Comparison of ENCODE assay signal across 8 cellular contexts in genomic region chr15:75637245-75638009, GRCh38. TPM values are rescaled to one million over a fixed set of nuclear protein-coding genes. Genes with fewer than 3 reads are reported as not detected.
A peak's percentile ranks its signal among the peaks of the same experiment; 100 is the strongest.
DNase-seq lines count a peak whose midpoint lies in the region; ATAC-seq and TF ChIP-seq lines count a peak whose summit lies in the region.
"Had no signal": no experiment of that assay in that cellular context is flagged by ENCODE, and none has a peak within 500 bp of the region (broad histone marks: within the 10 kb centered on the region; RNA-seq: fewer than 3 reads in every experiment).

No MANE protein-coding gene starts in this region.

- POLR2A ChIA-PET in PC-9 (lab: Charles Lee; ENCODE audit: unreplicated experiment) = no interaction called here

- no TSS peak for BruUV-seq in PC-9 (replicated peaks; lab: Mats Ljungman, UMichigan)

- CTCF ChIA-PET in PC-9 (lab: Charles Lee) = interaction anchor here (0.6 to 0.9 kb wide), 3 partner anchors 10 to 104 kb away, joined by 4 to 7 read pairs (median 6); partner anchors contain the start of gene SNX33

- H3F3A ChIP-seq in PC-9 (ENCODE audit: insufficient read depth, low read depth) = peaks cover 23% of the 10 kb centered on the region
- H3F3A ChIP-seq in smooth muscle cell (ENCODE audit: low read depth) = peaks cover 9% of the 10 kb centered on the region

- H3K4me2 ChIP-seq in PC-9 = peak overlapping the region; percentile 83
- peak overlapping the region; percentile 89 for H3K4me2 ChIP-seq in fibroblast of lung (ENCODE audit: extremely low read depth, insufficient read depth, low read length)
- H3K4me2 ChIP-seq in smooth muscle cell = peak overlapping the region; percentile 85

- H2AFZ ChIP-seq in PC-9 (no peak overlapping the region), fibroblast of lung (ENCODE audit: low read length) (no peak overlapping the region), smooth muscle cell (ENCODE audit: low read depth) (no peak overlapping the region)

- H3K27me3 ChIP-seq in PC-9 (ENCODE audit: insufficient read depth, low read depth) (no peaks in the 10 kb centered on the region), fibroblast of lung (ENCODE audit: control insufficient read depth, insufficient read depth, low read length) (no peaks in the 10 kb centered on the region), smooth muscle cell (ENCODE audit: low read depth) (no peaks in the 10 kb centered on the region)

- H3K4me3 ChIP-seq in GM12865 (ENCODE audit: low read depth, low read length) = peak overlapping the region; percentile 1; the same call in 1 of the 2 replicates
- H3K4me3 ChIP-seq in PC-9 = peak overlapping the region; percentile 88; the same call in 1 of the 2 replicates
- H3K4me3 ChIP-seq in fibroblast of lung (replicated peaks in 1 of 4; ENCODE audit: control extremely low read depth in 1 of 4, insufficient read depth in 1 of 4, low read depth in 3 of 4, low read length in 4 of 4) = peak overlapping the region in 3 of 4 experiments; percentile 32 to 97 (median 92)
- peak overlapping the region; percentile 65 for H3K4me3 ChIP-seq in smooth muscle cell
- H3K4me3 ChIP-seq: lung had no signal

- H3K36me3 ChIP-seq in PC-9 (ENCODE audit: low read depth) (no peaks in the 10 kb centered on the region; the same call in 1 of the 2 replicates), fibroblast of lung (ENCODE audit: control insufficient read depth, insufficient read depth, low read length) (no peaks in the 10 kb centered on the region), smooth muscle cell (ENCODE audit: low read depth) (no peaks in the 10 kb centered on the region)

- peaks cover 38% of the 10 kb centered on the region for H3K4me1 ChIP-seq in PC-9 (replicated peaks; ENCODE audit: insufficient read depth)
- H3K4me1 ChIP-seq in fibroblast of lung (ENCODE audit: control insufficient read depth, extremely low read depth, insufficient read depth, low read length) = peaks cover 3% of the 10 kb centered on the region
- peaks cover 7% of the 10 kb centered on the region for H3K4me1 ChIP-seq in smooth muscle cell (ENCODE audit: low read depth)

- H3K27ac ChIP-seq in PC-9 = no peak overlapping the region
- H3K27ac ChIP-seq in fibroblast of lung (ENCODE audit: insufficient read depth, low read length) = no peak overlapping the region
- no peak overlapping the region for H3K27ac ChIP-seq in smooth muscle cell (ENCODE audit: low read depth)

- H4K20me1 ChIP-seq in PC-9 (ENCODE audit: insufficient read depth) = peaks cover 8% of the 10 kb centered on the region
- H4K20me1 ChIP-seq in fibroblast of lung (ENCODE audit: control insufficient read depth, extremely low read depth, insufficient read depth, low read length) = no peaks in the 10 kb centered on the region
- H4K20me1 ChIP-seq in smooth muscle cell (ENCODE audit: low read depth) = peaks cover 23% of the 10 kb centered on the region

- H3K9ac ChIP-seq in fibroblast of lung (ENCODE audit: insufficient read depth, low read length) = no peak overlapping the region
- no peak overlapping the region for H3K9ac ChIP-seq in smooth muscle cell (ENCODE audit: low read depth)

- TF ChIP-seq CTCF in GM12865 (IDR thresholded peaks at IDR 0.05; ENCODE audit: insufficient read depth, low read depth, low read length, missing control alignments) (no peak), PC-9 (conservative IDR thresholded peaks at IDR 0.05) (no peak), fibroblast of lung (conservative IDR thresholded peaks at IDR 0.05 in 1 of 2, IDR thresholded peaks at IDR 0.05 in 1 of 2; ENCODE audit: low read depth in 1 of 2, low read length in 2 of 2) (no peak), smooth muscle cell (IDR thresholded peaks at IDR 0.05; ENCODE audit: borderline replicate concordance, insufficient read depth, poor library complexity, severe bottlenecking) (no peak)

- no peaks in the 10 kb centered on the region for H3K9me2 ChIP-seq in PC-9 (ENCODE audit: insufficient read depth)

- no peak for ATAC-seq in HG03354 (IDR thresholded peaks at IDR 0.05; ENCODE audit: poor library complexity, severe bottlenecking, unreplicated experiment)

- peaks cover 44% of the 10 kb centered on the region for H3K79me2 ChIP-seq in PC-9 (ENCODE audit: low read depth)
- peaks cover 27% of the 10 kb centered on the region for H3K79me2 ChIP-seq in fibroblast of lung (ENCODE audit: control insufficient read depth, insufficient read depth, low read length)
- H3K79me2 ChIP-seq in smooth muscle cell (ENCODE audit: low read depth) = peaks cover 31% of the 10 kb centered on the region

- no peaks in the 10 kb centered on the region for H3K9me3 ChIP-seq in PC-9 (ENCODE audit: insufficient read depth, low read depth)
- no peaks in the 10 kb centered on the region for H3K9me3 ChIP-seq in fibroblast of lung (ENCODE audit: control insufficient read depth, insufficient read depth, low read depth, low read length)
- no peaks in the 10 kb centered on the region for H3K9me3 ChIP-seq in smooth muscle cell (replicated peaks; ENCODE audit: low read depth)

- DNase-seq in GM12865 (ENCODE audit: low read depth) (no peak), PC-9 (no peak), fibroblast of lung (ENCODE audit: low read depth in 2 of 2) (no peak), smooth muscle cell (lab: John Stamatoyannopoulos, UW; ENCODE audit: unreplicated experiment) (no peak), NCI-H1930 (lab: John Stamatoyannopoulos, UW) (no peak), NCI-H187 treated with DMSO at 0.1 percent for 48 hours (lab: John Stamatoyannopoulos, UW) (no peak)

- intact Hi-C loops in PC-9 (cut with micrococcal nuclease; ENCODE audit: unreplicated experiment) = no loop called here

- WGBS in smooth muscle cell (ENCODE audit: low lambda C conversion rate) = 95% methylated on average over 4 of the region's 4 CpGs

RNA-seq across cellular contexts. Expression of gene IMP3, which starts 2.6 kb away (rescaled TPM):
- total RNA-seq in PC-9 (2021) (45.4 and 53.0 TPM in 2 replicates), fibroblast of lung (45.1 and 58.6 TPM in 2 replicates), smooth muscle cell (54.1 and 55.6 TPM in 2 replicates)
- polyA plus RNA-seq in fibroblast of lung (34.0 and 48.4 TPM in 2 replicates), smooth muscle cell (56.7 and 57.5 TPM in 2 replicates)
- polyA plus RNA-seq in fibroblast of lung (2012) = 38.6 and 64.8 TPM in 2 replicates
- 8.4 and 8.6 TPM in 2 replicates for polyA minus RNA-seq in fibroblast of lung (ENCODE audit: low replicate concordance)

RNA-seq across cellular contexts. Expression of gene SNX33, which starts 10.3 kb away (rescaled TPM):
- 27.8 and 27.9 TPM in 2 replicates for total RNA-seq in PC-9 (2021)
- 19.5 and 24.6 TPM in 2 replicates for total RNA-seq in fibroblast of lung
- 16.1 and 17.5 TPM in 2 replicates for polyA plus RNA-seq in fibroblast of lung
- 20.9 and 26.8 TPM in 2 replicates for polyA plus RNA-seq in fibroblast of lung (2012)
- 58.1 and 71.4 TPM in 2 replicates for polyA minus RNA-seq in fibroblast of lung (ENCODE audit: low replicate concordance)
- total RNA-seq in smooth muscle cell = 9.7 and 13.6 TPM in 2 replicates
- polyA plus RNA-seq in smooth muscle cell = 14.2 and 19.2 TPM in 2 replicates

RNA-seq across cellular contexts. Expression of gene SNUPN, which starts 11.9 kb away (rescaled TPM):
- total RNA-seq in PC-9 (2021) = 37.6 and 40.0 TPM in 2 replicates
- 31.3 and 32.7 TPM in 2 replicates for total RNA-seq in fibroblast of lung
- 32.1 and 35.9 TPM in 2 replicates for polyA plus RNA-seq in fibroblast of lung
- polyA plus RNA-seq in fibroblast of lung (2012) = 24.7 and 30.6 TPM in 2 replicates
- 4.9 and 13.0 TPM in 2 replicates for polyA minus RNA-seq in fibroblast of lung (ENCODE audit: low replicate concordance)
- 15.2 and 20.7 TPM in 2 replicates for total RNA-seq in smooth muscle cell
- 24.0 and 26.7 TPM in 2 replicates for polyA plus RNA-seq in smooth muscle cell

RNA-seq across cellular contexts. Expression of gene PTPN9, which starts 58.3 kb away (rescaled TPM):
- total RNA-seq in PC-9 (2021) (22.4 and 24.1 TPM in 2 replicates), fibroblast of lung (14.6 and 20.6 TPM in 2 replicates), smooth muscle cell (20.3 and 24.2 TPM in 2 replicates)
- polyA plus RNA-seq in fibroblast of lung (41.6 and 54.1 TPM in 2 replicates), smooth muscle cell (21.6 and 23.4 TPM in 2 replicates)
- polyA plus RNA-seq in fibroblast of lung (2012) = 25.0 and 25.7 TPM in 2 replicates
- polyA minus RNA-seq in fibroblast of lung (ENCODE audit: low replicate concordance) = 76.8 and 126 TPM in 2 replicates

Comparison
In these comparisons a context has a peak if more than half of its experiments do, and no peak if none do; other contexts are left out.
1. H3K4me3 ChIP-seq: peak in every context shown above with its lines; median percentile 92 in fibroblast of lung; 88 in PC-9; 65 in smooth muscle cell; 1 in GM12865.